In the genomic region with DNA sequence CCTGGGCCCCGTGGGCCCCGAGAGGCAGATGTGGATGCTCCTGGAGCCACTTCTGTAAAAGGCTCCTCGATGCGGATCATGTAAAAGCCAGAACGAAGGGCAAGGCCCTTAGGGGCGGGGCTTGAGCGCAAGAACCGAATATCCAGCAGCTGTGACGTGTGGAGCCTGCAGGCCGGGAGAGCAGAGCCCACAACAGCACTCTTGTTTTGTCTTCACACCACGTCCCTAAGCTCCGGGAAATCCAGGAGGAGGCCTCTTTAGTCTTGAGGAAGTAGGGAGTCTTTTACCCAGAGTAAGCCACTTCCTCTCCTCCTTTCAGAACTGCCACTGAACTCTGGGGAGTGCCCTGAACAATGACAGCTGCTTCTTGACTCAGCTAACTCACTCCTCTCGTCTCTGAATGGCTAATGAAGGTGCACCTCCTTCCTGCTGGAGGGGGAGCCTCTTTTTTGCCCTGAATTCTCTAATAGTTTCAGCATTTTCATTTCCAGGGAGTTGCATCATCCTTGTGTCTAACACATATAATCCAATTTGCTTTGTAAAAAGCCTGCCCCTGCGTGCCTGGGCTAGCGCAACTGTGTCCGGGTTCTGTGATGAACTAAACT, we compare ENCODE assay signal across 9 cellular contexts. TPM values are rescaled to one million over a fixed set of nuclear protein-coding genes. Genes with fewer than 3 reads are reported as not detected.
A peak's percentile ranks its signal among the peaks of the same experiment; 100 is the strongest.
DNase-seq lines count a peak whose midpoint lies in the region; ATAC-seq and TF ChIP-seq lines count a peak whose summit lies in the region.
"Had no signal": no experiment of that assay in that cellular context is flagged by ENCODE, and none has a peak within 500 bp of the region (broad histone marks: within the 10 kb centered on the region; RNA-seq: fewer than 3 reads in every experiment).

No MANE protein-coding gene starts in this region.

- TF ChIP-seq CTCF in gastroesophageal sphincter (IDR thresholded peaks at IDR 0.05) (no peak), osteocyte (IDR thresholded peaks at IDR 0.05) (no peak)

- H3K9me3 ChIP-seq in gastroesophageal sphincter, result no peaks in the 10 kb centered on the region

- DNase-seq in activated CD4-positive, CD25-positive, alpha-beta regulatory T cell (lab: John Stamatoyannopoulos, UW), result no peak
- peak; percentile 73 for DNase-seq in NCI-H2196 treated with DMSO at 0.1 percent for 48 hours (lab: John Stamatoyannopoulos, UW; ENCODE audit: unreplicated experiment)
- DNase-seq in osteocyte (ENCODE audit: extremely low spot score, unreplicated experiment), result no peak
- no peak for DNase-seq in OCI-M2 (lab: John Stamatoyannopoulos, UW; ENCODE audit: unreplicated experiment)

- H3K27me3 Mint-ChIP-seq in activated T-helper 17 cell treated with anti-CD3 and anti-CD28 coated beads, Interleukin-2, amount 50 U/mL, for 72 hours, result no peaks in the 10 kb centered on the region
- no peaks in the 10 kb centered on the region for H3K27me3 Mint-ChIP-seq in osteocyte (ENCODE audit: unreplicated experiment)

- peak overlapping the region; percentile 66 for H3K4me3 Mint-ChIP-seq in activated T-helper 17 cell treated with anti-CD3 and anti-CD28 coated beads, Interleukin-2, amount 50 U/mL, for 72 hours
- H3K4me3 Mint-ChIP-seq in osteocyte (ENCODE audit: unreplicated experiment), result peak overlapping the region; percentile 53

- H3K4me1 ChIP-seq in gastroesophageal sphincter, result peaks cover 0 to 30% (median 14%) of the 10 kb centered on the region in 3 donors

- H3K27me3 ChIP-seq in gastroesophageal sphincter, result no peaks in the 10 kb centered on the region

- peaks cover 11% of the 10 kb centered on the region for H3K4me1 Mint-ChIP-seq in activated T-helper 17 cell treated with anti-CD3 and anti-CD28 coated beads, Interleukin-2, amount 50 U/mL, for 72 hours
- peaks cover 29% of the 10 kb centered on the region for H3K4me1 Mint-ChIP-seq in osteocyte (ENCODE audit: unreplicated experiment)

- H3K9me3 Mint-ChIP-seq in activated T-helper 17 cell treated with anti-CD3 and anti-CD28 coated beads, Interleukin-2, amount 50 U/mL, for 72 hours, result no peaks in the 10 kb centered on the region
- H3K9me3 Mint-ChIP-seq in osteocyte (ENCODE audit: unreplicated experiment), result no peaks in the 10 kb centered on the region

- H3K27ac Mint-ChIP-seq in activated T-helper 17 cell treated with anti-CD3 and anti-CD28 coated beads, Interleukin-2, amount 50 U/mL, for 72 hours, result peak overlapping the region; percentile 86
- H3K27ac Mint-ChIP-seq in osteocyte (ENCODE audit: unreplicated experiment), result peak overlapping the region; percentile 94

- no peak for TF ChIP-seq EP300 in gastroesophageal sphincter (IDR thresholded peaks at IDR 0.05)

- H3K36me3 ChIP-seq in gastroesophageal sphincter, result peaks cover 0 to 69% of the 10 kb centered on the region in 2 donors

- H3K4me3 ChIP-seq in gastroesophageal sphincter, result peak overlapping the region; percentile 11 to 33

- H3K36me3 Mint-ChIP-seq in activated T-helper 17 cell treated with anti-CD3 and anti-CD28 coated beads, Interleukin-2, amount 50 U/mL, for 72 hours (ENCODE audit: low read depth), result peaks cover 92% of the 10 kb centered on the region
- H3K36me3 Mint-ChIP-seq in osteocyte (ENCODE audit: unreplicated experiment), result peaks cover 31% of the 10 kb centered on the region

- H3K27ac ChIP-seq in gastroesophageal sphincter, result peak overlapping the region; percentile 66 to 88 (median 84)
- H3K27ac ChIP-seq: C4-2B had no signal

- peak; percentile 27 to 41 for TF ChIP-seq POLR2A in gastroesophageal sphincter (IDR thresholded peaks at IDR 0.05)

- ATAC-seq in activated CD4-positive, CD25-positive, alpha-beta regulatory T cell treated with anti-CD3 and anti-CD28 coated beads, Interleukin-2, amount 50 U/mL, for 24 hours, result peak; percentile 93 to 95
- ATAC-seq in activated T-helper 17 cell treated with anti-CD3 and anti-CD28 coated beads, Interleukin-2, amount 50 U/mL, for 72 hours (replicated peaks), result peak; percentile 96
- ATAC-seq in gastroesophageal sphincter (peak; percentile 92), GM19035 (IDR thresholded peaks at IDR 0.05; ENCODE audit: unreplicated experiment) (no peak)

- 30% methylated on average over 2 of the region's 16 CpGs; no CpG with 5 or more reads in 1 of the 2 donors for WGBS in gastroesophageal sphincter (ENCODE audit: low coverage in 1 of 2), 2 donors

RNA-seq across cellular contexts. Expression of a gene that starts 12.5 kb away (rescaled TPM):
- total RNA-seq in activated T-helper 17 cell treated with anti-CD3 and anti-CD28 coated beads, Interleukin-2, amount 50 U/mL, for 72 hours, result 10 to 100 TPM; 23.0 to 37.3 TPM
- total RNA-seq in gastroesophageal sphincter, result 10 to 100 TPM; 11.9 to 27.5 (median 21.6) TPM
- total RNA-seq in osteocyte, result 25.9 and 26.4 TPM in 2 replicates

RNA-seq across cellular contexts. Expression of a gene that starts 23.1 kb away (rescaled TPM):
- total RNA-seq in activated T-helper 17 cell treated with anti-CD3 and anti-CD28 coated beads, Interleukin-2, amount 50 U/mL, for 72 hours, result under 1 TPM; 0.41 to 0.50 TPM
- total RNA-seq in gastroesophageal sphincter (10 to 100 TPM in 1 of 4 donors, 1 to 10 TPM in 3; 5.9 to 12.6 (median 7.4) TPM), osteocyte (0.43 TPM in 1 of 2 replicates, not detected in the other)
